ENCODE assay signal across 1 cellular context in the genomic region with DNA sequence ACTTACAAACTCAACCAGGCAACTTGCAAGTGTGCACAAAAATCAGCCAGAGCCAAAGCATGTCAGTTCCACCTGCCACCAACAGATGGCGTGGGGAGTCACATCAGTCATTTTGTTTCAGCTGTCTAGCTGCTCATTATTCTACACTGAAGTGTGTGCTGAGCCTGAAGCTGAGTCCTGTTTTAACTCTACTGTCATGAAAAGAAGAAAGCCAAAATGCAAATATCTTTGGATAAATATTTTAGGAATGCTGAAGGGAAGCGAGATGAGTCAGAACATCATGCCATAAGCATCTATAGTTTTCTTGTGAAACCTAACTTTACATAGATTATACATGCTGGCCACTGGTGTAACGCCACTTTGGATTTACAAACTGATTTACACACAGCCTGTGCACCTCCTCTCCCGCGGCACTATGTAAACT.
TF ChIP-seq lines count a peak whose summit lies in the region.

No MANE protein-coding gene starts in this region.

TF ChIP-seq in GM12878, 131 proteins besides CTCF, POLR2A, EP300 and RAD21 (continued from another document):
- TF ChIP-seq, protein P1, sequence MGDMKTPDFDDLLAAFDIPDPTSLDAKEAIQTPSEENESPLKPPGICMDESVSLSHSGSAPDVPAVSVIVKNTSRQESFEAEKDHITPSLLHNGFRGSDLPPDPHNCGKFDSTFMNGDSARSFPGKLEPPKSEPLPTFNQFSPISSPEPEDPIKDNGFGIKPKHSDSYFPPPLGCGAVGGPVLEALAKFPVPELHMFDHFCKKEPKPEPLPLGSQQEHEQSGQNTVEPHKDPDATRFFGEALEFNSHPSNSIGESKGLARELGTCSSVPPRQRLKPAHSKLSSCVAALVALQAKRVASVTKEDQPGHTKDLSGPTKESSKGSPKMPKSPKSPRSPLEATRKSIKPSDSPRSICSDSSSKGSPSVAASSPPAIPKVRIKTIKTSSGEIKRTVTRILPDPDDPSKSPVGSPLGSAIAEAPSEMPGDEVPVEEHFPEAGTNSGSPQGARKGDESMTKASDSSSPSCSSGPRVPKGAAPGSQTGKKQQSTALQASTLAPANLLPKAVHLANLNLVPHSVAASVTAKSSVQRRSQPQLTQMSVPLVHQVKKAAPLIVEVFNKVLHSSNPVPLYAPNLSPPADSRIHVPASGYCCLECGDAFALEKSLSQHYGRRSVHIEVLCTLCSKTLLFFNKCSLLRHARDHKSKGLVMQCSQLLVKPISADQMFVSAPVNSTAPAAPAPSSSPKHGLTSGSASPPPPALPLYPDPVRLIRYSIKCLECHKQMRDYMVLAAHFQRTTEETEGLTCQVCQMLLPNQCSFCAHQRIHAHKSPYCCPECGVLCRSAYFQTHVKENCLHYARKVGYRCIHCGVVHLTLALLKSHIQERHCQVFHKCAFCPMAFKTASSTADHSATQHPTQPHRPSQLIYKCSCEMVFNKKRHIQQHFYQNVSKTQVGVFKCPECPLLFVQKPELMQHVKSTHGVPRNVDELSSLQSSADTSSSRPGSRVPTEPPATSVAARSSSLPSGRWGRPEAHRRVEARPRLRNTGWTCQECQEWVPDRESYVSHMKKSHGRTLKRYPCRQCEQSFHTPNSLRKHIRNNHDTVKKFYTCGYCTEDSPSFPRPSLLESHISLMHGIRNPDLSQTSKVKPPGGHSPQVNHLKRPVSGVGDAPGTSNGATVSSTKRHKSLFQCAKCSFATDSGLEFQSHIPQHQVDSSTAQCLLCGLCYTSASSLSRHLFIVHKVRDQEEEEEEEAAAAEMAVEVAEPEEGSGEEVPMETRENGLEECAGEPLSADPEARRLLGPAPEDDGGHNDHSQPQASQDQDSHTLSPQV (IDR thresholded peaks at IDR 0.05): no peak
- TF ChIP-seq SIN3A (IDR thresholded peaks at IDR 0.05; ENCODE audit: low read depth, low read length) (no peak), TCF12 (IDR thresholded peaks at IDR 0.05; ENCODE audit: low read depth, low read length) (peak; percentile 46; the same call in 1 of the 2 replicates), ZNF274 (IDR thresholded peaks at IDR 0.05; ENCODE audit: insufficient read depth, insufficient read length) (no peak), CBX3 (IDR thresholded peaks at IDR 0.05; ENCODE audit: borderline replicate concordance, low read depth) (no peak), CREM (IDR thresholded peaks at IDR 0.05; ENCODE audit: low read depth) (no peak), SMC3 (IDR thresholded peaks at IDR 0.05; ENCODE audit: borderline replicate concordance, low read length) (peak; percentile 80; the same call in 1 of the 2 replicates), KDM1A (IDR thresholded peaks at IDR 0.05; ENCODE audit: borderline replicate concordance) (no peak), TCF3 (IDR thresholded peaks at IDR 0.05; ENCODE audit: borderline replicate concordance, insufficient read depth, low read depth, low read length) (no peak)
- TF ChIP-seq, protein P2, sequence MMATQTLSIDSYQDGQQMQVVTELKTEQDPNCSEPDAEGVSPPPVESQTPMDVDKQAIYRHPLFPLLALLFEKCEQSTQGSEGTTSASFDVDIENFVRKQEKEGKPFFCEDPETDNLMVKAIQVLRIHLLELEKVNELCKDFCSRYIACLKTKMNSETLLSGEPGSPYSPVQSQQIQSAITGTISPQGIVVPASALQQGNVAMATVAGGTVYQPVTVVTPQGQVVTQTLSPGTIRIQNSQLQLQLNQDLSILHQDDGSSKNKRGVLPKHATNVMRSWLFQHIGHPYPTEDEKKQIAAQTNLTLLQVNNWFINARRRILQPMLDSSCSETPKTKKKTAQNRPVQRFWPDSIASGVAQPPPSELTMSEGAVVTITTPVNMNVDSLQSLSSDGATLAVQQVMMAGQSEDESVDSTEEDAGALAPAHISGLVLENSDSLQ (IDR thresholded peaks at IDR 0.05): peak; percentile 59; the same call in 1 of the 2 replicates
- TF ChIP-seq, protein P3, sequence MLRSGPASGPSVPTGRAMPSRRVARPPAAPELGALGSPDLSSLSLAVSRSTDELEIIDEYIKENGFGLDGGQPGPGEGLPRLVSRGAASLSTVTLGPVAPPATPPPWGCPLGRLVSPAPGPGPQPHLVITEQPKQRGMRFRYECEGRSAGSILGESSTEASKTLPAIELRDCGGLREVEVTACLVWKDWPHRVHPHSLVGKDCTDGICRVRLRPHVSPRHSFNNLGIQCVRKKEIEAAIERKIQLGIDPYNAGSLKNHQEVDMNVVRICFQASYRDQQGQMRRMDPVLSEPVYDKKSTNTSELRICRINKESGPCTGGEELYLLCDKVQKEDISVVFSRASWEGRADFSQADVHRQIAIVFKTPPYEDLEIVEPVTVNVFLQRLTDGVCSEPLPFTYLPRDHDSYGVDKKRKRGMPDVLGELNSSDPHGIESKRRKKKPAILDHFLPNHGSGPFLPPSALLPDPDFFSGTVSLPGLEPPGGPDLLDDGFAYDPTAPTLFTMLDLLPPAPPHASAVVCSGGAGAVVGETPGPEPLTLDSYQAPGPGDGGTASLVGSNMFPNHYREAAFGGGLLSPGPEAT (IDR thresholded peaks at IDR 0.05; ENCODE audit: low read depth): no peak
- TF ChIP-seq, protein P4, sequence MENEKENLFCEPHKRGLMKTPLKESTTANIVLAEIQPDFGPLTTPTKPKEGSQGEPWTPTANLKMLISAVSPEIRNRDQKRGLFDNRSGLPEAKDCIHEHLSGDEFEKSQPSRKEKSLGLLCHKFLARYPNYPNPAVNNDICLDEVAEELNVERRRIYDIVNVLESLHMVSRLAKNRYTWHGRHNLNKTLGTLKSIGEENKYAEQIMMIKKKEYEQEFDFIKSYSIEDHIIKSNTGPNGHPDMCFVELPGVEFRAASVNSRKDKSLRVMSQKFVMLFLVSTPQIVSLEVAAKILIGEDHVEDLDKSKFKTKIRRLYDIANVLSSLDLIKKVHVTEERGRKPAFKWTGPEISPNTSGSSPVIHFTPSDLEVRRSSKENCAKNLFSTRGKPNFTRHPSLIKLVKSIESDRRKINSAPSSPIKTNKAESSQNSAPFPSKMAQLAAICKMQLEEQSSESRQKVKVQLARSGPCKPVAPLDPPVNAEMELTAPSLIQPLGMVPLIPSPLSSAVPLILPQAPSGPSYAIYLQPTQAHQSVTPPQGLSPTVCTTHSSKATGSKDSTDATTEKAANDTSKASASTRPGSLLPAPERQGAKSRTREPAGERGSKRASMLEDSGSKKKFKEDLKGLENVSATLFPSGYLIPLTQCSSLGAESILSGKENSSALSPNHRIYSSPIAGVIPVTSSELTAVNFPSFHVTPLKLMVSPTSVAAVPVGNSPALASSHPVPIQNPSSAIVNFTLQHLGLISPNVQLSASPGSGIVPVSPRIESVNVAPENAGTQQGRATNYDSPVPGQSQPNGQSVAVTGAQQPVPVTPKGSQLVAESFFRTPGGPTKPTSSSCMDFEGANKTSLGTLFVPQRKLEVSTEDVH (IDR thresholded peaks at IDR 0.05; ENCODE audit: low read depth, partially characterized antibody): no peak
